In the genomic region with DNA sequence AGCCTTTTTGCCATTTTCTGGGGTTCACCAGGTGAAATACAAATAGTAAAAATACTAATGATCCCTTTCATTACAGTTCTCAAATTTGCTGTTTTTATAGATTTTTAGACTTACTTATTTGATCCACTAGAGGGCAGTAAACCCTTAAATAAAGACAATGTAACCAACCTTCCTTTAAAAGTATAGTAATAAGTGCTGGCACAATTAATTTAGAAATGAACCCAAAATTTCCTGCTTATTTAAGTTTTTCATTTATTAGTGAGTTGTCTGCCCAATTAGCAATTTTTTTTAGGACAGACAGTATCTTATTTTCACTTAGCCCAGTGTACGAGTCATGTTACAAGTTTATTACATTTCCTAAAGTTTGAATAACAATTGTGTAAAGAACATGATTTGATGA, we compare ENCODE assay signal across 7 cellular contexts. TPM values are rescaled to one million over a fixed set of nuclear protein-coding genes. Genes with fewer than 3 reads are reported as not detected.
DNase-seq lines count a peak whose midpoint lies in the region; ATAC-seq and TF ChIP-seq lines count a peak whose summit lies in the region.

No MANE protein-coding gene starts in this region.

- no peak overlapping the region for H3K27ac ChIP-seq in lung (ENCODE audit: low read depth in 1 of 2, low read length in 1 of 2)

- TF ChIP-seq CTCF in GM10248 (IDR thresholded peaks at IDR 0.05; ENCODE audit: control extremely low read depth, extremely low read depth, low read depth, missing control alignments) (peak; percentile 28), astrocyte of the cerebellum (IDR thresholded peaks at IDR 0.05; ENCODE audit: low read depth, low read length, missing control alignments) (peak; percentile 15), lung (IDR thresholded peaks at IDR 0.05; ENCODE audit: control extremely low read depth, extremely low read depth) (peak; percentile 44)

- H3K4me1 ChIP-seq in lung (ENCODE audit: control insufficient read depth in 2 of 2, insufficient read depth in 2 of 2, low read length in 2 of 2) = no peaks in the 10 kb centered on the region

- DNase-seq in GM10248 (ENCODE audit: extremely low spot score) = no peak
- peak; percentile 2 for DNase-seq in NCI-H1694 (lab: John Stamatoyannopoulos, UW)
- peak; percentile 6 for DNase-seq in astrocyte of the cerebellum (ENCODE audit: low read depth)
- no peak for DNase-seq in lung (ENCODE audit: low spot score)
- DNase-seq in activated gamma-delta T cell (lab: John Stamatoyannopoulos, UW) = no peak
- DNase-seq in activated CD4-positive, alpha-beta T cell treated with anti-CD3 and anti-CD28 coated beads, Interleukin-2, amount 50 U/mL, for 1 hour = no peak
- no peak for DNase-seq in posterior cingulate gyrus

- H3K36me3 ChIP-seq in lung (ENCODE audit: control insufficient read depth in 2 of 2, insufficient read depth in 2 of 2, low read length in 2 of 2) = no peaks in the 10 kb centered on the region

- H3K9me3 ChIP-seq in lung (ENCODE audit: control insufficient read depth in 2 of 2, insufficient read depth in 1 of 2, low read length in 1 of 2) = no peaks in the 10 kb centered on the region

- WGBS in lung, 2 donors = 63 to 78% methylated on average over 1 of the region's 1 CpG

- CTCF ChIA-PET in GM10248 (lab: Yijun Ruan, JAX) = interaction anchor here (1.4 to 1.5 kb wide), 3 partner anchors 28 to 346 kb away, joined by 3 read pairs; a partner anchor contains a TSS

- POLR2A ChIA-PET in GM10248 (lab: Yijun Ruan, JAX) = no interaction called here

- H3K4me3 ChIP-seq in astrocyte of the cerebellum (ENCODE audit: low read depth, low read length) (no peak overlapping the region), lung (no peak overlapping the region)

- H3K27me3 ChIP-seq in lung (ENCODE audit: control insufficient read depth, insufficient read depth) = no peaks in the 10 kb centered on the region

- no peak for ATAC-seq in lung (ENCODE audit: insufficient read depth, low FRiP score)

- in situ Hi-C loops in astrocyte of the cerebellum (cut with HindIII; ENCODE audit: low sequenced_read_pairs) = no loop called here

- intact Hi-C loops in posterior cingulate gyrus (cut with DNase I) = loop anchor here (2.0 to 10.0 kb wide), 4 partner anchors 166 to 911 kb away; a partner anchor contains a TSS

RNA-seq across cellular contexts. Expression of a gene that starts 4.7 kb away (rescaled TPM):
- total RNA-seq in lung = 1 to 10 TPM; 2.1 to 2.8 TPM
- polyA plus RNA-seq in lung = under 1 TPM; 0.71 to 0.78 TPM

RNA-seq across cellular contexts. Expression of a gene that starts 6.0 kb away (rescaled TPM):
- total RNA-seq in lung = 100 to 1,000 TPM in 1 of 2 donors, 10 to 100 TPM in 1; 47.3 to 126 TPM
- polyA plus RNA-seq in lung = 10 to 100 TPM; 25.4 to 45.9 TPM

Comparison
In these comparisons a context has a peak if more than half of its experiments do, and no peak if none do; other contexts are left out.
1. DNase-seq: peak in NCI-H1694 (single experiment) and astrocyte of the cerebellum (single experiment); none in GM10248 (single experiment), lung (single experiment), activated gamma-delta T cell (single experiment), activated CD4-positive, alpha-beta T cell treated with anti-CD3 and anti-CD28 coated beads, Interleukin-2, amount 50 U/mL, for 1 hour (single experiment) and posterior cingulate gyrus (0 of 10).
2. Peak in every context shown above with its lines, with median percentiles within 50 percentile points of each other: CTCF ChIP-seq.